In the genomic region with DNA sequence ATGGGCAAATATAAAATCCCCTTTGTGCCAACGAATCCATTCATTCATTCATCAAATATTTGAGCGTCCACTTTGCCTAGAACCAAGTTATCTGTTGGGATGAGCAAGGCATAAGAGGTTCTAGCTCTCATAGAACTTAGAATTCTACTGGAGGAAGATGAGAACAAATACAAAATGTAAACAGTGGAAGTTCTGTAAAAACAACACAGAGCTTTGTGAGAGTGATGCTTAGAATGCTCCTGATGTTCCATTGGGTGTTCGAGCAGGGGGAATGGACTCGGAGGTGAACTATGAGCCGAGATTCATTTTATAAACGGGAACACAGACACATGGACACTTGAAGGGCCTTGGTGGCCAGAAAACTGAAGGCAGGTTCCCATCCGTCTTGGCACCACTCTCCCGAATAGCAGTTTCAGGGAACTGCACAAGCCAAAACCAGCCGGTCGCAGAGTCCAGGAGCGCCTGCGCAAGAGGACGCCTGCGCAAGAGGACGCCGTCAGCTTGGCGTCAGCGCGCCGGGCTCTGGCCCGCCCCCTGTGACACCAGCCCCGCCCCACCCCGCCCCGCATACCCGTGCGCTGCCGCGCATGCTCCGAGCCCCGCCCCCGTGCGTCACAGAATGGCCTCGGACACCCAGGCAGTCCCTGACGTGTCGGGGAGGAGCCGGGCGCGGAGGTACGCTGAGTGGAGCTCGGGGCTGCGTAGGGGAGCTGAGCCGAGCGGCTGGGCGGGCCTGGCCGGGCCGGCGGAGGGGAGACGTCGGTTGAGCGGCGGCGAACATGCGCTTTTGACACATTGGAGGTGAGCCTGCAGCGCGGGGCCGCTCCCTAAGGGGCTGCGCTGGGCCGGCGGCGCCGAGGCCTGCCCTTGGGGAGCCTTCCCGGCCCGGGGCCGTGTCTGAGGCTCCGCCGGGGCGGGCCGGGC, we compare ENCODE assay signal across 8 cellular contexts. TPM values are rescaled to one million over a fixed set of nuclear protein-coding genes. Genes with fewer than 3 reads are reported as not detected.
DNase-seq lines count a peak whose midpoint lies in the region; ATAC-seq, FAIRE-seq and TF ChIP-seq lines count a peak whose summit lies in the region.

A gene with protein sequence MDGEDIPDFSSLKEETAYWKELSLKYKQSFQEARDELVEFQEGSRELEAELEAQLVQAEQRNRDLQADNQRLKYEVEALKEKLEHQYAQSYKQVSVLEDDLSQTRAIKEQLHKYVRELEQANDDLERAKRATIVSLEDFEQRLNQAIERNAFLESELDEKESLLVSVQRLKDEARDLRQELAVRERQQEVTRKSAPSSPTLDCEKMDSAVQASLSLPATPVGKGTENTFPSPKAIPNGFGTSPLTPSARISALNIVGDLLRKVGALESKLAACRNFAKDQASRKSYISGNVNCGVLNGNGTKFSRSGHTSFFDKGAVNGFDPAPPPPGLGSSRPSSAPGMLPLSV (plus strand): TSS at position 640 of the 924 bp plus-strand sequence. CDS start 8,388 bp downstream, outside the sequence.

- H4K5ac ChIP-seq in IMR-90 (ENCODE audit: low read depth, low read length): peak within 1 kb of the TSS; percentile 84

- peak within 1 kb of the TSS; percentile 33 for H3K18ac ChIP-seq in IMR-90 (ENCODE audit: low read depth, low read length)

- H3K14ac ChIP-seq in IMR-90 (replicated peaks; ENCODE audit: low read depth, low read length): peak within 1 kb of the TSS; percentile 85

- H4K20me1 ChIP-seq in IMR-90 (ENCODE audit: insufficient read depth, low read length) (peaks cover 42% of the 10 kb centered on the region), OCI-LY7 (ENCODE audit: insufficient read depth, low read length) (0 out of 2 replicates have a peak, but pooled peaks cover 7% of the 10 kb centered on the region), endothelial cell of umbilical vein (replicated peaks; ENCODE audit: control insufficient read depth, extremely low read depth, insufficient read depth, low read length) (no peaks in the 10 kb centered on the region)

- H3K56ac ChIP-seq in IMR-90 (ENCODE audit: extremely low read depth, insufficient read depth, low read length): peak within 1 kb of the TSS; percentile 87

- WGBS in IMR-90 (ENCODE audit: extremely low coverage in 2 of 2, insufficient read length in 1 of 2), 2 experiments: 0% methylated on average over 41 of the region's 68 CpGs; no CpG with 5 or more reads in 1 of the 2 experiments

- no peaks in the 10 kb centered on the region for H3K9me3 ChIP-seq in IMR-90 (ENCODE audit: control insufficient read depth, insufficient read depth, low read length)
- no peaks in the 10 kb centered on the region for H3K9me3 ChIP-seq in OCI-LY7 (ENCODE audit: low read length)
- H3K9me3 ChIP-seq in endothelial cell of umbilical vein (replicated peaks; ENCODE audit: control insufficient read depth, insufficient read depth, low read length): no peaks in the 10 kb centered on the region

- POLR2A ChIA-PET in IMR-90 (lab: Charles Lee; ENCODE audit: unreplicated experiment) (interaction anchor here (0.6 to 1.1 kb wide), 2 partner anchors 15 to 43 kb away, joined by 4 to 6 read pairs; no protein-coding TSS in a partner anchor), OCI-LY7 (lab: Charles Lee) (interaction anchor here (0.5 to 1.1 kb wide), 7 partner anchors 9 to 293 kb away, joined by 3 to 6 read pairs (median 3); a partner anchor contains a TSS), endothelial cell of umbilical vein (lab: Charles Lee) (interaction anchor here (0.7 to 1.0 kb wide), 7 partner anchors 10 to 225 kb away, joined by 3 to 10 read pairs (median 3); a partner anchor contains a TSS)

- H3K4me2 ChIP-seq in IMR-90 (ENCODE audit: low read depth, low read length) (peak within 1 kb of the TSS; percentile 89), OCI-LY7 (ENCODE audit: low read length) (peak within 1 kb of the TSS; percentile 99), endothelial cell of umbilical vein (ENCODE audit: insufficient read depth, low read length) (peak within 1 kb of the TSS; percentile 93)

- H4K8ac ChIP-seq in IMR-90 (ENCODE audit: low read depth in 2 of 2, low read length in 2 of 2): peak within 1 kb of the TSS; percentile 72 to 90

- peak; percentile 90 for FAIRE-seq in endothelial cell of umbilical vein (lab: Jason Lieb, UNC)

- peaks cover 38% of the 10 kb centered on the region for H3K79me2 ChIP-seq in OCI-LY7 (ENCODE audit: insufficient read depth, low read depth, low read length)
- peaks cover 45% of the 10 kb centered on the region for H3K79me2 ChIP-seq in endothelial cell of umbilical vein (ENCODE audit: control insufficient read depth, insufficient read depth, low read length)

- dilution Hi-C loops in IMR-90 (cut with HindIII; ENCODE audit: low sequenced_read_pairs, unreplicated experiment): no loop called here
- dilution Hi-C loops in endothelial cell of umbilical vein (cut with MboI; ENCODE audit: extremely low pct_ligation_motif_present, low sequenced_read_pairs): no loop called here

- H3K79me1 ChIP-seq in IMR-90 (ENCODE audit: low read depth in 1 of 2, low read length in 2 of 2): peaks cover 0 to 18% of the 10 kb centered on the region in 2 experiments; a peak in 2 of 4 replicates

- TF ChIP-seq CTCF in IMR-90 (conservative IDR thresholded peaks at IDR 0.05; ENCODE audit: low read depth, low read length): no peak
- no peak for TF ChIP-seq CTCF in OCI-LY7 (conservative IDR thresholded peaks at IDR 0.05; ENCODE audit: low read length)
- TF ChIP-seq CTCF in endothelial cell of umbilical vein (IDR thresholded peaks at IDR 0.05; ENCODE audit: extremely low read depth in 1 of 2, insufficient read depth in 1 of 2, low read depth in 1 of 2, low read length in 2 of 2): no peak

- ATAC-seq in GM21529 (IDR thresholded peaks at IDR 0.05; ENCODE audit: unreplicated experiment) (peak; percentile 94), IMR-90 (ENCODE audit: low read depth) (peak; percentile 97)

- H3K4me1 ChIP-seq in IMR-90 (ENCODE audit: control insufficient read depth, insufficient read depth, low read length) (no peaks in the 10 kb centered on the region), OCI-LY7 (ENCODE audit: insufficient read depth, low read length, poor library complexity, severe bottlenecking) (peaks cover 15% of the 10 kb centered on the region), endothelial cell of umbilical vein (ENCODE audit: control insufficient read depth, extremely low read depth, insufficient read depth, low read length) (peaks cover 12% of the 10 kb centered on the region)

- peak within 1 kb of the TSS; percentile 82 for H3K4ac ChIP-seq in IMR-90 (ENCODE audit: low read depth, low read length)

- no TSS peak for BruUV-seq in IMR-90 (replicated peaks; lab: Mats Ljungman, UMichigan)
- BruUV-seq in OCI-LY7 (replicated peaks; lab: Mats Ljungman, UMichigan): TSS peak; percentile 91
- BruUV-seq in endothelial cell of umbilical vein (replicated peaks; lab: Mats Ljungman, UMichigan): TSS peak; percentile 93

- H4K91ac ChIP-seq in IMR-90 (ENCODE audit: insufficient read depth, low read depth, low read length): peak within 1 kb of the TSS; percentile 78

- H3K9me1 ChIP-seq in IMR-90 (ENCODE audit: insufficient read depth, low read length): peaks cover 2% of the 10 kb centered on the region; the same call in 1 of the 2 replicates
- no peaks in the 10 kb centered on the region for H3K9me1 ChIP-seq in endothelial cell of umbilical vein (replicated peaks; ENCODE audit: control insufficient read depth, extremely low read depth, insufficient read depth, low read length)

- in situ Hi-C loops in IMR-90 (cut with MboI; ENCODE audit: low sequenced_read_pairs): no loop called here

- TF ChIP-seq RAD21 in IMR-90 (IDR thresholded peaks at IDR 0.05; ENCODE audit: low read length): no peak

- H3K27me3 ChIP-seq in IMR-90 (ENCODE audit: control insufficient read depth, insufficient read depth, low read length): no peaks in the 10 kb centered on the region
- no peaks in the 10 kb centered on the region for H3K27me3 ChIP-seq in endothelial cell of umbilical vein (ENCODE audit: control insufficient read depth in 2 of 2, insufficient read depth in 2 of 2, low read length in 2 of 2)

- TF ChIP-seq POLR2A in IMR-90 (IDR thresholded peaks at IDR 0.05; ENCODE audit: low read depth, low read length): peak; percentile 98
- peak; percentile 95 for TF ChIP-seq POLR2A in endothelial cell of umbilical vein (IDR thresholded peaks at IDR 0.05; ENCODE audit: low read depth, low read length)

- peak within 1 kb of the TSS; percentile 82 for H2BK5ac ChIP-seq in IMR-90 (ENCODE audit: low read depth, low read length, poor library complexity, severe bottlenecking)

- intact Hi-C loops in IMR-90 (cut with micrococcal nuclease) (loop anchor here (1.0 kb wide), 1 partner anchor 52 kb away; a partner anchor contains a TSS), OCI-LY7 (cut with micrococcal nuclease; ENCODE audit: unreplicated experiment) (loop anchor here (1.0 to 5.0 kb wide), 2 partner anchors 52 to 197 kb away; a partner anchor contains a TSS), endothelial cell of umbilical vein (cut with micrococcal nuclease) (loop anchor here (1.0 to 10.0 kb wide), 4 partner anchors 10 to 199 kb away; a partner anchor contains a TSS)

- CTCF ChIA-PET in IMR-90 (lab: Yijun Ruan, JAX) (interaction anchor here (0.5 to 1.2 kb wide), 2 partner anchors 25 to 46 kb away, joined by 5 to 7 read pairs; no protein-coding TSS in a partner anchor), OCI-LY7 (lab: Charles Lee; ENCODE audit: unreplicated experiment) (no interaction called here), endothelial cell of umbilical vein (lab: Charles Lee) (interaction anchor here (0.5 to 2.9 kb wide), 7 partner anchors 10 to 350 kb away, joined by 3 to 12 read pairs (median 5); no protein-coding TSS in a partner anchor)

- H2AK5ac ChIP-seq in IMR-90 (ENCODE audit: low read depth, low read length): peak within 1 kb of the TSS; percentile 65

- H3K9me2 ChIP-seq in OCI-LY7 (ENCODE audit: insufficient read depth, low read length): no peaks in the 10 kb centered on the region

- H2BK120ac ChIP-seq in IMR-90 (ENCODE audit: low read depth, low read length): 0 out of 2 replicates have a peak within 1 kb of the TSS, but pooled peaks have one; percentile 6

- H3K27ac ChIP-seq in IMR-90 (ENCODE audit: insufficient read depth, low read length) (peak within 1 kb of the TSS; percentile 90), OCI-LY7 (ENCODE audit: low read depth, low read length, poor library complexity, severe bottlenecking) (peak within 1 kb of the TSS; percentile 70), endothelial cell of umbilical vein (ENCODE audit: insufficient read depth, low read depth, low read length) (peak within 1 kb of the TSS; percentile 86)

- H3K36me3 ChIP-seq in IMR-90 (ENCODE audit: control insufficient read depth, insufficient read depth, low read length): peaks cover 5% of the 10 kb centered on the region
- H3K36me3 ChIP-seq in OCI-LY7 (ENCODE audit: insufficient read depth, low read length): peaks cover 14% of the 10 kb centered on the region
- peaks cover 2 to 3% of the 10 kb centered on the region in 2 experiments for H3K36me3 ChIP-seq in endothelial cell of umbilical vein (ENCODE audit: control insufficient read depth in 2 of 2, extremely low read depth in 1 of 2, insufficient read depth in 2 of 2, low read length in 2 of 2)

- H3K9ac ChIP-seq in IMR-90 (ENCODE audit: low read depth, low read length) (peak within 1 kb of the TSS; percentile 95), endothelial cell of umbilical vein (replicated peaks; ENCODE audit: extremely low read depth, insufficient read depth, low read length) (peak within 1 kb of the TSS; percentile 97)

- peak within 1 kb of the TSS; percentile 98 for H2AK9ac ChIP-seq in IMR-90 (replicated peaks; ENCODE audit: low read depth, low read length, poor library complexity)

- DNase-seq in DMS 273 treated with DMSO at 0.1 percent for 48 hours (lab: John Stamatoyannopoulos, UW) (peak; percentile 81), IMR-90 (peak; percentile 97), OCI-LY7 (ENCODE audit: low spot score) (peak; percentile 97), activated T-cell treated with anti-CD3 and anti-CD28 coated beads for 1 hour (ENCODE audit: low read depth) (peak; percentile 99), endothelial cell of umbilical vein (ENCODE audit: low read depth, low spot score) (peak; percentile 98), midbrain (lab: John Stamatoyannopoulos, UW) (peak; percentile 98)
- peak; percentile 99 for DNase-seq in stimulated activated CD8-positive, alpha-beta memory T cell treated with anti-CD3 and anti-CD28 coated beads, Interleukin-15, amount 100 ng/mL, for 48 hours (ENCODE audit: low read depth in 2 of 2)

- H2BK20ac ChIP-seq in IMR-90 (ENCODE audit: low read depth, low read length): no peak within 1 kb of the TSS

- H2AFZ ChIP-seq in IMR-90 (replicated peaks; ENCODE audit: low read length, poor library complexity) (peak within 1 kb of the TSS; percentile 95), OCI-LY7 (ENCODE audit: low read length) (peak within 1 kb of the TSS; percentile 97), endothelial cell of umbilical vein (ENCODE audit: low read depth, low read length) (peak within 1 kb of the TSS; percentile 84)

- 0 out of 3 replicates have a peak within 1 kb of the TSS, but pooled peaks have one; percentile 12 for H2BK15ac ChIP-seq in IMR-90 (ENCODE audit: low read depth, low read length)

- peak within 1 kb of the TSS; percentile 90 for H3K23ac ChIP-seq in IMR-90 (ENCODE audit: low read depth, low read length)

- H3K4me3 ChIP-seq in IMR-90 (ENCODE audit: insufficient read depth, low read depth, low read length) (peak within 1 kb of the TSS; percentile 77), OCI-LY7 (ENCODE audit: low read depth, low read length, poor library complexity, severe bottlenecking) (peak within 1 kb of the TSS; percentile 99), endothelial cell of umbilical vein (replicated peaks in 1 of 3; ENCODE audit: insufficient read depth in 1 of 3, low read depth in 1 of 3, low read length in 3 of 3) (peak within 1 kb of the TSS; percentile 77 to 97 (median 93))

RNA-seq across cellular contexts. Expression of the gene that starts here (rescaled TPM):
- total RNA-seq in IMR-90 (2012; rRNA removed) (28.9 and 40.3 TPM in 2 replicates), OCI-LY7 (2022) (65.7 and 69.9 TPM in 2 replicates), endothelial cell of umbilical vein (60.0 and 65.7 TPM in 2 replicates)
- polyA plus RNA-seq in IMR-90 (2012; rRNA removed) (95.6 and 97.7 TPM in 2 replicates), endothelial cell of umbilical vein (87.4 and 93.0 TPM in 2 replicates)
- polyA plus RNA-seq in IMR-90 (2012; cell fraction: cytosol; rRNA removed): 53.9 and 88.1 TPM in 2 replicates
- 152 and 190 TPM in 2 replicates for polyA plus RNA-seq in IMR-90 (2012; cell fraction: nucleus; rRNA removed; ENCODE audit: low replicate concordance)
- total RNA-seq in OCI-LY7 (2014; rRNA removed; shearing (Covaris generic)): 37.9 and 40.0 TPM in 2 replicates
- polyA plus RNA-seq in endothelial cell of umbilical vein (2011; cell fraction: cytosol; rRNA removed): 52.9 and 54.7 TPM in 2 replicates
- polyA plus RNA-seq in endothelial cell of umbilical vein (2011; cell fraction: nucleus; rRNA removed): 106 and 118 TPM in 2 replicates
- 53.3 and 59.4 TPM in 2 replicates for polyA plus RNA-seq in endothelial cell of umbilical vein (2012)
- 59.7 and 66.7 TPM in 2 replicates for polyA minus RNA-seq in endothelial cell of umbilical vein
- 21.3 TPM for polyA minus RNA-seq in endothelial cell of umbilical vein (2011; cell fraction: cytosol; rRNA and poly(A)+ RNA removed)
- polyA minus RNA-seq in endothelial cell of umbilical vein (2011; cell fraction: nucleus; rRNA and poly(A)+ RNA removed): 80.1 and 92.6 TPM in 2 replicates

Comparison
In these comparisons a context has a peak if more than half of its experiments do, and no peak if none do; other contexts are left out.
1. Peak in every context shown above with its lines: DNase-seq, ATAC-seq, H3K4me3 ChIP-seq and H3K27ac ChIP-seq.